Comparison of ENCODE assay signal across 8 cellular contexts in genomic region chr15:50183112-50183794, GRCh38.
A peak's percentile ranks its signal among the peaks of the same experiment; 100 is the strongest.
DNase-seq lines count a peak whose midpoint lies in the region; ATAC-seq and TF ChIP-seq lines count a peak whose summit lies in the region.

No MANE protein-coding gene starts in this region.

- no peak for TF ChIP-seq CTCF in foreskin fibroblast (IDR thresholded peaks at IDR 0.05; ENCODE audit: low read depth, low read length)

- DNase-seq in SKM-1 treated with dmso at 0.1 percent for 144 hours (lab: John Stamatoyannopoulos, UW; ENCODE audit: unreplicated experiment) (peak; percentile 13), SKM-1 (lab: John Stamatoyannopoulos, UW; ENCODE audit: unreplicated experiment) (no peak), MV-4-11 (lab: John Stamatoyannopoulos, UW) (peak; percentile 13), foreskin fibroblast (no peak)
- DNase-seq in stimulated activated CD8-positive, alpha-beta memory T cell treated with anti-CD3 and anti-CD28 coated beads, Interleukin-15, amount 100 ng/mL, for 48 hours (ENCODE audit: low read depth in 2 of 2), result peak; percentile 13 to 24

- no peaks in the 10 kb centered on the region for H3K9me3 ChIP-seq in endocrine pancreas (ENCODE audit: control insufficient read depth, low read length)

- H3K4me3 ChIP-seq in endocrine pancreas (ENCODE audit: control insufficient read depth, insufficient read depth, low read length), result peak overlapping the region; percentile 48
- H3K4me3 ChIP-seq in foreskin fibroblast (ENCODE audit: low read depth in 1 of 2, low read length in 2 of 2), result no peak overlapping the region

- no peak overlapping the region for H3K9ac ChIP-seq in endocrine pancreas (ENCODE audit: control insufficient read depth, insufficient read depth, low read length)

- no peaks in the 10 kb centered on the region for H3K36me3 ChIP-seq in endocrine pancreas (ENCODE audit: control insufficient read depth, insufficient read depth, low read length)

- H3K27me3 ChIP-seq in endocrine pancreas (ENCODE audit: control insufficient read depth, insufficient read depth, low read length), result no peaks in the 10 kb centered on the region

- no peaks in the 10 kb centered on the region for H3K4me1 ChIP-seq in endocrine pancreas (ENCODE audit: control insufficient read depth, insufficient read depth, low read length)

- no peak for ATAC-seq in GM21360 (IDR thresholded peaks at IDR 0.05; ENCODE audit: unreplicated experiment)
- ATAC-seq in GM21737 (IDR thresholded peaks at IDR 0.05; ENCODE audit: unreplicated experiment), result no peak

Comparison
In these comparisons a context has a peak if more than half of its experiments do, and no peak if none do; other contexts are left out.
1. DNase-seq: peak in SKM-1 treated with dmso at 0.1 percent for 144 hours (single experiment), MV-4-11 (single experiment) and stimulated activated CD8-positive, alpha-beta memory T cell treated with anti-CD3 and anti-CD28 coated beads, Interleukin-15, amount 100 ng/mL, for 48 hours (2 of 2); none in SKM-1 (single experiment) and foreskin fibroblast (0 of 2).